ENCODE assay signal across 25 cellular contexts in genomic region chr7:47428780-47429472, GRCh38.
DNase-seq lines count a peak whose midpoint lies in the region; ATAC-seq and TF ChIP-seq lines count a peak whose summit lies in the region.
"Had no signal": no experiment of that assay in that cellular context is flagged by ENCODE, and none has a peak within 500 bp of the region (broad histone marks: within the 10 kb centered on the region; RNA-seq: fewer than 3 reads in every experiment).

No MANE protein-coding gene starts in this region.

- H3K27me3 ChIP-seq in Peyer's patch = no peaks in the 10 kb centered on the region
- H3K27me3 ChIP-seq: BLaER1, esophagus squamous epithelium, neural progenitor cell, suprapubic skin had no signal

- no peak overlapping the region for H3K27ac Mint-ChIP-seq in natural killer cell treated with Interleukin-12 subunit alpha and Interleukin-12 subunit beta and Interleukin-15 and Interleukin-18, amount 100 ng/mL, for 72 hours
- H3K27ac Mint-ChIP-seq in natural killer cell (no peak overlapping the region), chondrocyte (ENCODE audit: unreplicated experiment) (peak overlapping the region; percentile 84), neural crest cell (ENCODE audit: unreplicated experiment) (peak overlapping the region; percentile 84), WTC11 (no peak overlapping the region; the same call in 1 of the 2 replicates)
- H3K27ac Mint-ChIP-seq: activated naive CD8-positive, alpha-beta T cell treated with anti-CD3 and anti-CD28 coated beads, Interleukin-2, amount 50 U/mL, for 24 hours; activated T-cell treated with anti-CD3 and anti-CD28 coated beads, Interleukin-2, amount 50 U/mL, for 24 hours; neural progenitor cell; stimulated activated memory B cell treated with anti-CD40 and anti-IgM and Interleukin-4, amounts not matched to agents 10 μg/mL and 1 μg/mL and 100 μg/mL, for 72 hours had no signal

- no peak overlapping the region for H3K4me3 ChIP-seq in Peyer's patch
- H3K4me3 ChIP-seq: BLaER1, esophagus squamous epithelium, HAP-1, neural progenitor cell, suprapubic skin had no signal

- CTCF ChIA-PET in WTC11 (lab: Charles Lee) = interaction anchor here (0.6 to 1.9 kb wide), 3 partner anchors 78 to 162 kb away, joined by 3 to 6 read pairs (median 3); no protein-coding TSS in a partner anchor

- TF ChIP-seq POLR2A in Peyer's patch (IDR thresholded peaks at IDR 0.05) (no peak), GM18505 (IDR thresholded peaks at IDR 0.05; ENCODE audit: borderline replicate concordance, extremely low read depth, insufficient read depth, insufficient read length) (no peak)

- intact Hi-C loops in natural killer cell (cut with micrococcal nuclease) = no loop called here

- peaks cover 0 to 3% of the 10 kb centered on the region in 2 donors for H3K27me3 Mint-ChIP-seq in natural killer cell treated with Interleukin-12 subunit alpha and Interleukin-12 subunit beta and Interleukin-15 and Interleukin-18, amount 100 ng/mL, for 72 hours
- H3K27me3 Mint-ChIP-seq in natural killer cell (ENCODE audit: low read depth in 2 of 2) (no peaks in the 10 kb centered on the region), chondrocyte (ENCODE audit: low read depth) (no peaks in the 10 kb centered on the region), neural crest cell (ENCODE audit: low read depth) (no peaks in the 10 kb centered on the region), WTC11 (ENCODE audit: low read depth) (no peaks in the 10 kb centered on the region)
- H3K27me3 Mint-ChIP-seq: activated T-cell treated with anti-CD3 and anti-CD28 coated beads, Interleukin-2, amount 50 U/mL, for 24 hours; stimulated activated memory B cell treated with anti-CD40 and anti-IgM and Interleukin-4, amounts not matched to agents 10 μg/mL and 1 μg/mL and 100 μg/mL, for 72 hours had no signal

- peaks cover 0 to 42% (median 0%) of the 10 kb centered on the region in 3 donors for H3K36me3 ChIP-seq in Peyer's patch
- H3K36me3 ChIP-seq: neural progenitor cell had no signal

- H3K4me1 ChIP-seq in Peyer's patch = no peaks in the 10 kb centered on the region
- H3K4me1 ChIP-seq: BLaER1, esophagus squamous epithelium, HAP-1, neural progenitor cell had no signal

- H3K27ac ChIP-seq in Peyer's patch = no peak overlapping the region
- H3K27ac ChIP-seq: BLaER1, esophagus squamous epithelium, KMS-11, neural progenitor cell, suprapubic skin had no signal

- POLR2A ChIA-PET in WTC11 (lab: Charles Lee) = no interaction called here

- H3K36me3 Mint-ChIP-seq in natural killer cell treated with Interleukin-12 subunit alpha and Interleukin-12 subunit beta and Interleukin-15 and Interleukin-18, amount 100 ng/mL, for 72 hours = no peaks in the 10 kb centered on the region
- H3K36me3 Mint-ChIP-seq in natural killer cell (no peaks in the 10 kb centered on the region), chondrocyte (ENCODE audit: low read depth) (peaks cover 33% of the 10 kb centered on the region), neural crest cell (ENCODE audit: low read depth) (peaks cover 2% of the 10 kb centered on the region), WTC11 (peaks cover 3% of the 10 kb centered on the region)

- H3K4me3 Mint-ChIP-seq in natural killer cell treated with Interleukin-12 subunit alpha and Interleukin-12 subunit beta and Interleukin-15 and Interleukin-18, amount 100 ng/mL, for 72 hours = no peak overlapping the region
- H3K4me3 Mint-ChIP-seq in natural killer cell (no peak overlapping the region), chondrocyte (ENCODE audit: unreplicated experiment) (no peak overlapping the region), neural crest cell (no peak overlapping the region), WTC11 (no peak overlapping the region)
- H3K4me3 Mint-ChIP-seq: activated naive CD8-positive, alpha-beta T cell treated with anti-CD3 and anti-CD28 coated beads, Interleukin-2, amount 50 U/mL, for 24 hours; activated T-cell treated with anti-CD3 and anti-CD28 coated beads, Interleukin-2, amount 50 U/mL, for 24 hours; neural progenitor cell; stimulated activated memory B cell treated with anti-CD40 and anti-IgM and Interleukin-4, amounts not matched to agents 10 μg/mL and 1 μg/mL and 100 μg/mL, for 72 hours had no signal

- no peaks in the 10 kb centered on the region for H3K9me3 ChIP-seq in Peyer's patch
- H3K9me3 ChIP-seq: BLaER1, esophagus squamous epithelium, HAP-1, suprapubic skin had no signal

- ATAC-seq in natural killer cell treated with Interleukin-12 subunit alpha and Interleukin-12 subunit beta and Interleukin-15 and Interleukin-18, amount 100 ng/mL, for 72 hours = peak; percentile 25 to 46
- ATAC-seq in natural killer cell (no peak), GM18505 (IDR thresholded peaks at IDR 0.05; ENCODE audit: unreplicated experiment) (no peak), WTC11 (no peak)
- ATAC-seq: activated naive CD8-positive, alpha-beta T cell treated with anti-CD3 and anti-CD28 coated beads, Interleukin-2, amount 50 U/mL, for 24 hours; stimulated activated memory B cell treated with anti-CD40 and anti-IgM and Interleukin-4, amounts not matched to agents 10 μg/mL and 1 μg/mL and 100 μg/mL, for 72 hours had no signal

- no peaks in the 10 kb centered on the region for H3K9me3 Mint-ChIP-seq in natural killer cell treated with Interleukin-12 subunit alpha and Interleukin-12 subunit beta and Interleukin-15 and Interleukin-18, amount 100 ng/mL, for 72 hours
- H3K9me3 Mint-ChIP-seq in natural killer cell (no peaks in the 10 kb centered on the region), chondrocyte (ENCODE audit: low read depth) (no peaks in the 10 kb centered on the region), neural crest cell (no peaks in the 10 kb centered on the region), WTC11 (no peaks in the 10 kb centered on the region)
- H3K9me3 Mint-ChIP-seq: activated naive CD8-positive, alpha-beta T cell treated with anti-CD3 and anti-CD28 coated beads, Interleukin-2, amount 50 U/mL, for 24 hours; activated T-cell treated with anti-CD3 and anti-CD28 coated beads, Interleukin-2, amount 50 U/mL, for 24 hours; neural progenitor cell; stimulated activated memory B cell treated with anti-CD40 and anti-IgM and Interleukin-4, amounts not matched to agents 10 μg/mL and 1 μg/mL and 100 μg/mL, for 72 hours had no signal

- no peak for TF ChIP-seq CTCF in natural killer cell (IDR thresholded peaks at IDR 0.05)
- TF ChIP-seq CTCF in chondrocyte (IDR thresholded peaks at IDR 0.05) = no peak
- no peak for TF ChIP-seq CTCF in neural crest cell (conservative IDR thresholded peaks at IDR 0.05)
- no peak for TF ChIP-seq CTCF in Peyer's patch (IDR thresholded peaks at IDR 0.05)
- TF ChIP-seq CTCF in WTC11 (IDR thresholded peaks at IDR 0.05) = no peak

- no peaks in the 10 kb centered on the region for H3K4me1 Mint-ChIP-seq in natural killer cell treated with Interleukin-12 subunit alpha and Interleukin-12 subunit beta and Interleukin-15 and Interleukin-18, amount 100 ng/mL, for 72 hours (ENCODE audit: low read depth in 2 of 2)
- H3K4me1 Mint-ChIP-seq in natural killer cell = no peaks in the 10 kb centered on the region
- H3K4me1 Mint-ChIP-seq in chondrocyte (ENCODE audit: low read depth) = peaks cover 55% of the 10 kb centered on the region
- H3K4me1 Mint-ChIP-seq in neural crest cell = peaks cover 27% of the 10 kb centered on the region
- no peaks in the 10 kb centered on the region for H3K4me1 Mint-ChIP-seq in WTC11
- H3K4me1 Mint-ChIP-seq: activated naive CD8-positive, alpha-beta T cell treated with anti-CD3 and anti-CD28 coated beads, Interleukin-2, amount 50 U/mL, for 24 hours; stimulated activated memory B cell treated with anti-CD40 and anti-IgM and Interleukin-4, amounts not matched to agents 10 μg/mL and 1 μg/mL and 100 μg/mL, for 72 hours had no signal

- DNase-seq in natural killer cell treated with Interleukin-12 subunit alpha and Interleukin-12 subunit beta and Interleukin-15 and Interleukin-18, amount 100 ng/mL, for 72 hours (ENCODE audit: low spot score) = no peak
- DNase-seq in natural killer cell (no peak), chondrocyte (ENCODE audit: low spot score) (peak; percentile 63), neural crest cell (ENCODE audit: low read depth, low spot score) (no peak), Peyer's patch (no peak), GOT3 (lab: John Stamatoyannopoulos, UW) (no peak), WTC11 (ENCODE audit: low spot score) (no peak)
- DNase-seq: activated CD4-positive, alpha-beta T cell treated with anti-CD3 and anti-CD28 coated beads for 48 hours; activated gamma-delta T cell treated with Interleukin-2 at 50 U/mL for 16 hours; activated naive CD8-positive, alpha-beta T cell treated with anti-CD3 and anti-CD28 coated beads, Interleukin-2, amount 50 U/mL, for 24 hours; activated T-cell treated with anti-CD3 and anti-CD28 coated beads, Interleukin-2, amount 50 U/mL, for 24 hours; cortex of kidney; DND-41; esophagus squamous epithelium; left ventricle myocardium superior; NCI-H226; NK-92 treated with Interleukin-12 subunit alpha and Interleukin-12 subunit beta, amount 100 ng/mL, for 24 hours; stimulated activated CD4-positive, alpha-beta T cell treated with anti-CD3 and anti-CD28 coated beads, Interleukin-2, amount 100 ng/mL, for 48 hours had no signal

TF ChIP-seq in WTC11, 78 proteins besides CTCF, POLR2A, EP300 and RAD21 (continues in another document):
- TF ChIP-seq SMAD3 (CRISPR knock-in tag; IDR thresholded peaks at IDR 0.05; ENCODE audit: borderline replicate concordance) (no peak), ATF1 (CRISPR knock-in tag; IDR thresholded peaks at IDR 0.05) (no peak), ZNF138 (CRISPR knock-in tag; conservative IDR thresholded peaks at IDR 0.05) (no peak), FOXK1 (CRISPR knock-in tag; IDR thresholded peaks at IDR 0.05) (no peak), ZNF121 (CRISPR knock-in tag; IDR thresholded peaks at IDR 0.05) (no peak), ETV6 (CRISPR knock-in tag; IDR thresholded peaks at IDR 0.05) (no peak), FOXJ3 (CRISPR knock-in tag; IDR thresholded peaks at IDR 0.05; ENCODE audit: borderline replicate concordance) (no peak)
- TF ChIP-seq, protein P1, sequence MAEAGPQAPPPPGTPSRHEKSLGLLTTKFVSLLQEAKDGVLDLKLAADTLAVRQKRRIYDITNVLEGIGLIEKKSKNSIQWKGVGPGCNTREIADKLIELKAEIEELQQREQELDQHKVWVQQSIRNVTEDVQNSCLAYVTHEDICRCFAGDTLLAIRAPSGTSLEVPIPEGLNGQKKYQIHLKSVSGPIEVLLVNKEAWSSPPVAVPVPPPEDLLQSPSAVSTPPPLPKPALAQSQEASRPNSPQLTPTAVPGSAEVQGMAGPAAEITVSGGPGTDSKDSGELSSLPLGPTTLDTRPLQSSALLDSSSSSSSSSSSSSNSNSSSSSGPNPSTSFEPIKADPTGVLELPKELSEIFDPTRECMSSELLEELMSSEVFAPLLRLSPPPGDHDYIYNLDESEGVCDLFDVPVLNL (CRISPR knock-in tag; IDR thresholded peaks at IDR 0.05; ENCODE audit: borderline replicate concordance, low read depth) = no peak

Comparison
In these comparisons a context has a peak if more than half of its experiments do, and no peak if none do; other contexts are left out.
1. ATAC-seq: peak in natural killer cell treated with Interleukin-12 subunit alpha and Interleukin-12 subunit beta and Interleukin-15 and Interleukin-18, amount 100 ng/mL, for 72 hours (2 of 2); none in natural killer cell (0 of 3), GM18505 (single experiment) and WTC11 (single experiment).
2. H3K27ac Mint-ChIP-seq: peak in chondrocyte (single experiment) and neural crest cell (single experiment); none in natural killer cell treated with Interleukin-12 subunit alpha and Interleukin-12 subunit beta and Interleukin-15 and Interleukin-18, amount 100 ng/mL, for 72 hours (0 of 2), natural killer cell (0 of 2) and WTC11 (single experiment).